Comparison of ENCODE assay signal across 8 cellular contexts in the genomic region with DNA sequence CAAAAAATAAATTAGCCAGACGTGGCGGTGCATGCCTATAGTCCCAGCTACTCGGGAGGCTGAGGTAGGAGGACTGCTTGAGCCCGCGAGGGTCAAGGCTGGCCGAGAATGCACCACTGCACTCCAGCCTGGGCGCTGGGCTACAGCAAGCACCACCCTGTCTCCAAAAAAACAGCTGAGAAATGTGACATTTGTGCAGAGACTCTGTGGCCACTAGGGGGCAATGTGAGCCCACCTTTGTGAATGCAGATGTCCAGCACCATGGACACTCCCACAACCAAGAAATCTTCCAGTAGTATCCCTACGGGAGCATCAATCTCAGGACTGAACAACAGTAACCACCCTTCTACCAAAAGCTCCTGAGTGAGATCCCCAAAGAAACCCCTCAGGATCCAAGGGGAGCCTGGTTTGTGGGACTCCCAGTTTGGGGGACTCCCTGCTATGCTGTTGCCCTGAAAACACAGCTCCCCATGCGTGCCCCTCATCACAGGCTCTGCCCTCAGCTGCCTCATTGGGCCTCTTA. TPM values are rescaled to one million over a fixed set of nuclear protein-coding genes. Genes with fewer than 3 reads are reported as not detected.
DNase-seq lines count a peak whose midpoint lies in the region; ATAC-seq and TF ChIP-seq lines count a peak whose summit lies in the region.

No MANE protein-coding gene starts in this region.

- H3K4me1 ChIP-seq in mucosa of descending colon (ENCODE audit: low read depth): no peaks in the 10 kb centered on the region

- no peak overlapping the region for H3K4me3 ChIP-seq in mucosa of descending colon

- TF ChIP-seq EP300 in Ishikawa (IDR thresholded peaks at IDR 0.05; ENCODE audit: borderline replicate concordance): no peak

- peak; percentile 99 for ATAC-seq in mucosa of descending colon
- no peak for ATAC-seq in HG02571 (IDR thresholded peaks at IDR 0.05; ENCODE audit: unreplicated experiment)

- peak; percentile 94 for TF ChIP-seq CTCF in GM10266 (IDR thresholded peaks at IDR 0.05; ENCODE audit: control insufficient read depth, insufficient read depth, low read depth, missing control alignments)
- peak; percentile 87 for TF ChIP-seq CTCF in mucosa of descending colon (IDR thresholded peaks at IDR 0.05)

- TF ChIP-seq RAD21 in Ishikawa (IDR thresholded peaks at IDR 0.05; ENCODE audit: low read depth): peak; percentile 98

- no peaks in the 10 kb centered on the region for H3K36me3 ChIP-seq in mucosa of descending colon (ENCODE audit: low read depth)

- no peaks in the 10 kb centered on the region for H3K9me3 ChIP-seq in mucosa of descending colon

- intact Hi-C loops in mucosa of descending colon (cut with DNase I, micrococcal nuclease): loop anchor here (2.0 to 10.0 kb wide), 3 partner anchors 56 to 254 kb away; no protein-coding TSS in a partner anchor

- DNase-seq in GM10266 (ENCODE audit: extremely low spot score) (peak; percentile 81), NOMO-1 treated with dmso at 0.1 percent for 144 hours (lab: John Stamatoyannopoulos, UW; ENCODE audit: unreplicated experiment) (peak; percentile 1), epidermal melanocyte (ENCODE audit: insufficient read length, low spot score) (peak; percentile 83), mucosa of descending colon (peak in 2 of 3 donors; percentile 82 to 94)
- peak; percentile 42 to 65 (median 51) for DNase-seq in activated CD8-positive, alpha-beta memory T cell treated with anti-CD3 and anti-CD28 coated beads for 48 hours (ENCODE audit: low read depth in 2 of 3, low spot score in 2 of 3)
- peak; percentile 55 to 60 for DNase-seq in stimulated activated CD8-positive, alpha-beta memory T cell treated with anti-CD3 and anti-CD28 coated beads, Interleukin-4, amount 100 ng/mL, for 1 hour (ENCODE audit: low read depth in 2 of 2, low spot score in 1 of 2)

TF ChIP-seq in Ishikawa, 13 proteins besides CTCF, POLR2A, EP300 and RAD21:
- peak; percentile 40; the same call in 1 of the 2 replicates for TF ChIP-seq TEAD4 (IDR thresholded peaks at IDR 0.05)
- TF ChIP-seq, protein P1, sequence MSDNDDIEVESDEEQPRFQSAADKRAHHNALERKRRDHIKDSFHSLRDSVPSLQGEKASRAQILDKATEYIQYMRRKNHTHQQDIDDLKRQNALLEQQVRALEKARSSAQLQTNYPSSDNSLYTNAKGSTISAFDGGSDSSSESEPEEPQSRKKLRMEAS (IDR thresholded peaks at IDR 0.05): no peak
- no peak for TF ChIP-seq CREB1 (IDR thresholded peaks at IDR 0.05; ENCODE audit: low read depth)
- TF ChIP-seq YY1 (IDR thresholded peaks at IDR 0.05; ENCODE audit: low read depth): peak; percentile 37; the same call in 1 of the 2 replicates
- TF ChIP-seq, protein P2, sequence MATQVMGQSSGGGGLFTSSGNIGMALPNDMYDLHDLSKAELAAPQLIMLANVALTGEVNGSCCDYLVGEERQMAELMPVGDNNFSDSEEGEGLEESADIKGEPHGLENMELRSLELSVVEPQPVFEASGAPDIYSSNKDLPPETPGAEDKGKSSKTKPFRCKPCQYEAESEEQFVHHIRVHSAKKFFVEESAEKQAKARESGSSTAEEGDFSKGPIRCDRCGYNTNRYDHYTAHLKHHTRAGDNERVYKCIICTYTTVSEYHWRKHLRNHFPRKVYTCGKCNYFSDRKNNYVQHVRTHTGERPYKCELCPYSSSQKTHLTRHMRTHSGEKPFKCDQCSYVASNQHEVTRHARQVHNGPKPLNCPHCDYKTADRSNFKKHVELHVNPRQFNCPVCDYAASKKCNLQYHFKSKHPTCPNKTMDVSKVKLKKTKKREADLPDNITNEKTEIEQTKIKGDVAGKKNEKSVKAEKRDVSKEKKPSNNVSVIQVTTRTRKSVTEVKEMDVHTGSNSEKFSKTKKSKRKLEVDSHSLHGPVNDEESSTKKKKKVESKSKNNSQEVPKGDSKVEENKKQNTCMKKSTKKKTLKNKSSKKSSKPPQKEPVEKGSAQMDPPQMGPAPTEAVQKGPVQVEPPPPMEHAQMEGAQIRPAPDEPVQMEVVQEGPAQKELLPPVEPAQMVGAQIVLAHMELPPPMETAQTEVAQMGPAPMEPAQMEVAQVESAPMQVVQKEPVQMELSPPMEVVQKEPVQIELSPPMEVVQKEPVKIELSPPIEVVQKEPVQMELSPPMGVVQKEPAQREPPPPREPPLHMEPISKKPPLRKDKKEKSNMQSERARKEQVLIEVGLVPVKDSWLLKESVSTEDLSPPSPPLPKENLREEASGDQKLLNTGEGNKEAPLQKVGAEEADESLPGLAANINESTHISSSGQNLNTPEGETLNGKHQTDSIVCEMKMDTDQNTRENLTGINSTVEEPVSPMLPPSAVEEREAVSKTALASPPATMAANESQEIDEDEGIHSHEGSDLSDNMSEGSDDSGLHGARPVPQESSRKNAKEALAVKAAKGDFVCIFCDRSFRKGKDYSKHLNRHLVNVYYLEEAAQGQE (IDR thresholded peaks at IDR 0.05; ENCODE audit: low read depth): peak; percentile 71
TF ChIP-seq in Ishikawa: peak in this region for 3.

RNA-seq across cellular contexts. Expression of a gene that starts 6.3 kb away (rescaled TPM):
- 100 to 1,000 TPM; 215 to 717 (median 467) TPM for total RNA-seq in mucosa of descending colon

RNA-seq across cellular contexts. Expression of a gene that starts 30.1 kb away (rescaled TPM):
- total RNA-seq in mucosa of descending colon: 10 to 100 TPM in 1 of 3 donors, 1 to 10 TPM in 2; 2.1 to 11.2 (median 2.2) TPM

Comparison
In these comparisons a context has a peak if more than half of its experiments do, and no peak if none do; other contexts are left out.
1. DNase-seq: peak in every context shown above with its lines; median percentile 88 in mucosa of descending colon; 83 in epidermal melanocyte; 81 in GM10266; 58 in stimulated activated CD8-positive, alpha-beta memory T cell treated with anti-CD3 and anti-CD28 coated beads, Interleukin-4, amount 100 ng/mL, for 1 hour; 51 in activated CD8-positive, alpha-beta memory T cell treated with anti-CD3 and anti-CD28 coated beads for 48 hours; 1 in NOMO-1 treated with dmso at 0.1 percent for 144 hours.